Comparison of ENCODE assay signal across 10 cellular contexts in genomic region chr10:4652111-4653010, GRCh38.
DNase-seq lines count a peak whose midpoint lies in the region; ATAC-seq lines count a peak whose summit lies in the region.
"Had no signal": no experiment of that assay in that cellular context is flagged by ENCODE, and none has a peak within 500 bp of the region (broad histone marks: within the 10 kb centered on the region; RNA-seq: fewer than 3 reads in every experiment).

No MANE protein-coding gene starts in this region.

- H3K27ac ChIP-seq in CD4-positive, alpha-beta memory T cell (ENCODE audit: low read depth, low read length): no peak overlapping the region

- H3K27ac Mint-ChIP-seq in CD4-positive, alpha-beta memory T cell: peak overlapping the region in 5 of 7 donors; percentile 8 to 70 (median 39)

- peaks cover 15% of the 10 kb centered on the region for H3K4me1 ChIP-seq in CD4-positive, alpha-beta memory T cell (ENCODE audit: insufficient read depth, low read length)

- ATAC-seq in GM21381 (IDR thresholded peaks at IDR 0.05; ENCODE audit: unreplicated experiment) (peak; percentile 54), esophagus mucosa (peak; percentile 34), HG02763 (IDR thresholded peaks at IDR 0.05; ENCODE audit: unreplicated experiment) (no peak)

- no peaks in the 10 kb centered on the region for H3K36me3 ChIP-seq in CD4-positive, alpha-beta memory T cell (ENCODE audit: insufficient read depth, low read length)

- H3K4me1 Mint-ChIP-seq in CD4-positive, alpha-beta memory T cell: peaks cover 20 to 23% (median 21%) of the 10 kb centered on the region in 4 donors

- intact Hi-C loops in CD4-positive, alpha-beta memory T cell (cut with micrococcal nuclease): loop anchor here (10.0 kb wide), 4 partner anchors 678 to 1028 kb away; no protein-coding TSS in a partner anchor

- H3K4me3 Mint-ChIP-seq in CD4-positive, alpha-beta memory T cell: peak overlapping the region; percentile 6 to 72 (median 34)

- no peaks in the 10 kb centered on the region for H3K9me3 ChIP-seq in CD4-positive, alpha-beta memory T cell (ENCODE audit: control insufficient read depth in 1 of 2, low read length in 2 of 2)

- in situ Hi-C loops in KBM-7 (cut with MboI; ENCODE audit: low pct_unique_long_range_greater_than_20kb, low sequenced_read_pairs): no loop called here

- CTCF ChIA-PET in CD4-positive, alpha-beta memory T cell (lab: Charles Lee; ENCODE audit: partially characterized antibody): interaction anchor here (1.1 to 1.9 kb wide), 5 partner anchors 1412 to 1459 kb away, joined by 3 to 6 read pairs (median 5); no protein-coding TSS in a partner anchor

- POLR2A ChIA-PET in CD4-positive, alpha-beta memory T cell (lab: Charles Lee; ENCODE audit: partially characterized antibody): interaction anchor here (0.8 to 1.1 kb wide), 2 partner anchors 869 to 875 kb away, joined by 3 to 5 read pairs; no protein-coding TSS in a partner anchor

- no peaks in the 10 kb centered on the region for H3K27me3 ChIP-seq in CD4-positive, alpha-beta memory T cell (ENCODE audit: insufficient read depth, low read length)

- H3K9me3 Mint-ChIP-seq in CD4-positive, alpha-beta memory T cell: no peaks in the 10 kb centered on the region

- no peak for DNase-seq in CD4-positive, alpha-beta memory T cell
- DNase-seq in NCI-H69 (lab: John Stamatoyannopoulos, UW) (peak; percentile 9), KBM-7 (no peak), anterior cingulate cortex (lab: John Stamatoyannopoulos, UW) (no peak), occipital lobe (lab: John Stamatoyannopoulos, UW) (no peak)
- DNase-seq: NCI-H524 treated with DMSO at 0.1 percent for 48 hours had no signal

- H3K4me3 ChIP-seq in CD4-positive, alpha-beta memory T cell (ENCODE audit: low read length in 2 of 2): no peak overlapping the region
- H3K4me3 ChIP-seq: skin epidermis had no signal

- H3K27me3 Mint-ChIP-seq in CD4-positive, alpha-beta memory T cell: no peaks in the 10 kb centered on the region

- no peaks in the 10 kb centered on the region for H3K36me3 Mint-ChIP-seq in CD4-positive, alpha-beta memory T cell
